ENCODE assay signal across 3 cellular contexts in the genomic region with DNA sequence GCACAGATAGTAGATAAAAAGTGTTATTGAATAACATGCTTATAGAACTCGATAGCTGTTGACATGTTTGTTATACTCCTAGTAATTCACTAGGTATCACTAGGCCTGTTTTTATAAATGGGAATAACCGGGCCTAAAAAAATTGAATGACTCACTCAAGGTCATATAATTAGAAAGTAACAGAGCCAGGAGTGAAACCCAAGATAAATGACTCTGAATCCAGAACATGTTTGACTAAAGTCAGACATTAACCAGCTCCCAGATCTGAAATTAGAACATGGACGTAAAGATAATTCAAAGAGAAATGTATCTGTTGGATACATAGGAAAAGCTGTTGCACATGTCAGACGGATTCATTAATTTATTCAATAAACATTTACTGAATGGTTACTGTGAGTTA.
TF ChIP-seq lines count a peak whose summit lies in the region.

No MANE protein-coding gene starts in this region.

TF ChIP-seq in GM23338, 12 proteins besides CTCF, POLR2A, EP300 and RAD21 (continues in another document):
- no peak for TF ChIP-seq NANOG (IDR thresholded peaks at IDR 0.05; ENCODE audit: borderline replicate concordance)
- TF ChIP-seq, protein P1, sequence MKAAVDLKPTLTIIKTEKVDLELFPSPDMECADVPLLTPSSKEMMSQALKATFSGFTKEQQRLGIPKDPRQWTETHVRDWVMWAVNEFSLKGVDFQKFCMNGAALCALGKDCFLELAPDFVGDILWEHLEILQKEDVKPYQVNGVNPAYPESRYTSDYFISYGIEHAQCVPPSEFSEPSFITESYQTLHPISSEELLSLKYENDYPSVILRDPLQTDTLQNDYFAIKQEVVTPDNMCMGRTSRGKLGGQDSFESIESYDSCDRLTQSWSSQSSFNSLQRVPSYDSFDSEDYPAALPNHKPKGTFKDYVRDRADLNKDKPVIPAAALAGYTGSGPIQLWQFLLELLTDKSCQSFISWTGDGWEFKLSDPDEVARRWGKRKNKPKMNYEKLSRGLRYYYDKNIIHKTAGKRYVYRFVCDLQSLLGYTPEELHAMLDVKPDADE (IDR thresholded peaks at IDR 0.05), result no peak
- TF ChIP-seq POLR2AphosphoS5 (IDR thresholded peaks at IDR 0.05; ENCODE audit: low read depth), result no peak
- no peak for TF ChIP-seq EZH2phosphoT487 (IDR thresholded peaks at IDR 0.05; ENCODE audit: unreplicated experiment)

TF ChIP-seq in SK-N-SH, 30 proteins besides CTCF, POLR2A, EP300 and RAD21:
- TF ChIP-seq USF2 (IDR thresholded peaks at IDR 0.05; ENCODE audit: borderline replicate concordance, low read depth, low read length) (no peak), NRF1 (IDR thresholded peaks at IDR 0.05; ENCODE audit: low read depth, low read length) (no peak), MEF2A (IDR thresholded peaks at IDR 0.05; ENCODE audit: borderline replicate concordance, low read depth) (no peak), SIN3A (IDR thresholded peaks at IDR 0.05; ENCODE audit: borderline replicate concordance, low read depth, low read length) (no peak), PBX3 (IDR thresholded peaks at IDR 0.05) (peak; percentile 47; the same call in 1 of the 2 replicates), TEAD4 (IDR thresholded peaks at IDR 0.05; ENCODE audit: borderline replicate concordance, insufficient read depth) (no peak), GATA2 (CRISPR knock-in tag; IDR thresholded peaks at IDR 0.05) (no peak), RXRA (IDR thresholded peaks at IDR 0.05; ENCODE audit: borderline replicate concordance, low read depth) (no peak), CHD2 (IDR thresholded peaks at IDR 0.05; ENCODE audit: low read length, partially characterized antibody) (no peak), NFIC (IDR thresholded peaks at IDR 0.05; ENCODE audit: borderline replicate concordance) (no peak), TCF12 (IDR thresholded peaks at IDR 0.05) (peak; percentile 64), JUND (IDR thresholded peaks at IDR 0.05) (no peak), SMC3 (IDR thresholded peaks at IDR 0.05; ENCODE audit: low read depth, low read length) (no peak), FOSL2 (IDR thresholded peaks at IDR 0.05; ENCODE audit: borderline replicate concordance, low read depth) (0 out of 2 replicates have a peak, but pooled peaks have one; percentile 11), TAF1 (IDR thresholded peaks at IDR 0.05; ENCODE audit: borderline replicate concordance, low read depth, low read length) (no peak), RCOR1 (IDR thresholded peaks at IDR 0.05; ENCODE audit: low read length) (no peak)
- TF ChIP-seq, protein P2, sequence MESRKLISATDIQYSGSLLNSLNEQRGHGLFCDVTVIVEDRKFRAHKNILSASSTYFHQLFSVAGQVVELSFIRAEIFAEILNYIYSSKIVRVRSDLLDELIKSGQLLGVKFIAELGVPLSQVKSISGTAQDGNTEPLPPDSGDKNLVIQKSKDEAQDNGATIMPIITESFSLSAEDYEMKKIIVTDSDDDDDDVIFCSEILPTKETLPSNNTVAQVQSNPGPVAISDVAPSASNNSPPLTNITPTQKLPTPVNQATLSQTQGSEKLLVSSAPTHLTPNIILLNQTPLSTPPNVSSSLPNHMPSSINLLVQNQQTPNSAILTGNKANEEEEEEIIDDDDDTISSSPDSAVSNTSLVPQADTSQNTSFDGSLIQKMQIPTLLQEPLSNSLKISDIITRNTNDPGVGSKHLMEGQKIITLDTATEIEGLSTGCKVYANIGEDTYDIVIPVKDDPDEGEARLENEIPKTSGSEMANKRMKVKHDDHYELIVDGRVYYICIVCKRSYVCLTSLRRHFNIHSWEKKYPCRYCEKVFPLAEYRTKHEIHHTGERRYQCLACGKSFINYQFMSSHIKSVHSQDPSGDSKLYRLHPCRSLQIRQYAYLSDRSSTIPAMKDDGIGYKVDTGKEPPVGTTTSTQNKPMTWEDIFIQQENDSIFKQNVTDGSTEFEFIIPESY (IDR thresholded peaks at IDR 0.05; ENCODE audit: borderline replicate concordance, low read depth), result no peak
- TF ChIP-seq, protein P3, sequence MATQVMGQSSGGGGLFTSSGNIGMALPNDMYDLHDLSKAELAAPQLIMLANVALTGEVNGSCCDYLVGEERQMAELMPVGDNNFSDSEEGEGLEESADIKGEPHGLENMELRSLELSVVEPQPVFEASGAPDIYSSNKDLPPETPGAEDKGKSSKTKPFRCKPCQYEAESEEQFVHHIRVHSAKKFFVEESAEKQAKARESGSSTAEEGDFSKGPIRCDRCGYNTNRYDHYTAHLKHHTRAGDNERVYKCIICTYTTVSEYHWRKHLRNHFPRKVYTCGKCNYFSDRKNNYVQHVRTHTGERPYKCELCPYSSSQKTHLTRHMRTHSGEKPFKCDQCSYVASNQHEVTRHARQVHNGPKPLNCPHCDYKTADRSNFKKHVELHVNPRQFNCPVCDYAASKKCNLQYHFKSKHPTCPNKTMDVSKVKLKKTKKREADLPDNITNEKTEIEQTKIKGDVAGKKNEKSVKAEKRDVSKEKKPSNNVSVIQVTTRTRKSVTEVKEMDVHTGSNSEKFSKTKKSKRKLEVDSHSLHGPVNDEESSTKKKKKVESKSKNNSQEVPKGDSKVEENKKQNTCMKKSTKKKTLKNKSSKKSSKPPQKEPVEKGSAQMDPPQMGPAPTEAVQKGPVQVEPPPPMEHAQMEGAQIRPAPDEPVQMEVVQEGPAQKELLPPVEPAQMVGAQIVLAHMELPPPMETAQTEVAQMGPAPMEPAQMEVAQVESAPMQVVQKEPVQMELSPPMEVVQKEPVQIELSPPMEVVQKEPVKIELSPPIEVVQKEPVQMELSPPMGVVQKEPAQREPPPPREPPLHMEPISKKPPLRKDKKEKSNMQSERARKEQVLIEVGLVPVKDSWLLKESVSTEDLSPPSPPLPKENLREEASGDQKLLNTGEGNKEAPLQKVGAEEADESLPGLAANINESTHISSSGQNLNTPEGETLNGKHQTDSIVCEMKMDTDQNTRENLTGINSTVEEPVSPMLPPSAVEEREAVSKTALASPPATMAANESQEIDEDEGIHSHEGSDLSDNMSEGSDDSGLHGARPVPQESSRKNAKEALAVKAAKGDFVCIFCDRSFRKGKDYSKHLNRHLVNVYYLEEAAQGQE (IDR thresholded peaks at IDR 0.05; ENCODE audit: low read depth, low read length), result no peak

TF ChIP-seq in endothelial cell of umbilical vein, 7 proteins besides CTCF, POLR2A, EP300 and RAD21:
- TF ChIP-seq MYC (IDR thresholded peaks at IDR 0.05; ENCODE audit: low read depth, low read length) (no peak), JUN (IDR thresholded peaks at IDR 0.05; ENCODE audit: borderline replicate concordance, insufficient read depth, insufficient read length, low read depth) (no peak), FOS (IDR thresholded peaks at IDR 0.05; ENCODE audit: borderline replicate concordance, insufficient read depth, low read length) (peak; percentile 17)
